In genomic region chr3:152298393-152299242, GRCh38 we compare ENCODE assay signal across 1 cellular context.
TF ChIP-seq lines count a peak whose summit lies in the region.

No MANE protein-coding gene starts in this region.

TF ChIP-seq in HepG2, 621 proteins besides CTCF, POLR2A, EP300 and RAD21 (continued from another document and continues in another):
- TF ChIP-seq BRF2 (CRISPR knock-in tag; IDR thresholded peaks at IDR 0.05), result no peak
- peak; percentile 23; the same call in 1 of the 2 replicates for TF ChIP-seq HDAC2 (CRISPR knock-in tag; IDR thresholded peaks at IDR 0.05)
- TF ChIP-seq SALL2 (CRISPR knock-in tag; IDR thresholded peaks at IDR 0.05), result no peak
- TF ChIP-seq ZMYM2 (CRISPR knock-in tag; IDR thresholded peaks at IDR 0.05), result no peak
- no peak for TF ChIP-seq SYNCRIP (IDR thresholded peaks at IDR 0.05; ENCODE audit: insufficient read depth, low read depth, low read length)
- no peak for TF ChIP-seq ZNF773 (CRISPR knock-in tag; IDR thresholded peaks at IDR 0.05; ENCODE audit: borderline replicate concordance)
- TF ChIP-seq ZBTB25 (CRISPR knock-in tag; IDR thresholded peaks at IDR 0.05), result 0 out of 2 replicates have a peak, but pooled peaks have one; percentile 47
- no peak for TF ChIP-seq ZNF441 (CRISPR knock-in tag; IDR thresholded peaks at IDR 0.05; ENCODE audit: borderline replicate concordance)
- TF ChIP-seq ZNF180 (CRISPR knock-in tag; IDR thresholded peaks at IDR 0.05; ENCODE audit: borderline replicate concordance, low read depth), result no peak
- peak; percentile 4; the same call in 1 of the 2 replicates for TF ChIP-seq SMC3 (IDR thresholded peaks at IDR 0.05; ENCODE audit: low read length)
- no peak for TF ChIP-seq ZNF589 (CRISPR knock-in tag; conservative IDR thresholded peaks at IDR 0.05)
- TF ChIP-seq DNMT1 (CRISPR knock-in tag; IDR thresholded peaks at IDR 0.05), result no peak
- TF ChIP-seq ZBTB42 (CRISPR knock-in tag; IDR thresholded peaks at IDR 0.05), result no peak
- TF ChIP-seq XBP1 (CRISPR knock-in tag; IDR thresholded peaks at IDR 0.05), result no peak
- peak; percentile 85 for TF ChIP-seq CEBPG (CRISPR knock-in tag; IDR thresholded peaks at IDR 0.05)
- TF ChIP-seq CBFB (CRISPR knock-in tag; IDR thresholded peaks at IDR 0.05), result no peak
- TF ChIP-seq TGIF2 (CRISPR knock-in tag; IDR thresholded peaks at IDR 0.05), result peak; percentile 56; the same call in 1 of the 2 replicates
- no peak for TF ChIP-seq KDM5B (CRISPR knock-in tag; IDR thresholded peaks at IDR 0.05; ENCODE audit: borderline replicate concordance)
- TF ChIP-seq BHLHE40 (IDR thresholded peaks at IDR 0.05; ENCODE audit: low read length), result peak; percentile 85
- no peak for TF ChIP-seq EEA1 (CRISPR knock-in tag; IDR thresholded peaks at IDR 0.05; ENCODE audit: borderline replicate concordance)
- 0 out of 2 replicates have a peak, but pooled peaks have one; percentile 22 for TF ChIP-seq GMEB1 (CRISPR knock-in tag; IDR thresholded peaks at IDR 0.05; ENCODE audit: borderline replicate concordance)
- 0 out of 2 replicates have a peak, but pooled peaks have one; percentile 0 for TF ChIP-seq ATF7 (IDR thresholded peaks at IDR 0.05)
- TF ChIP-seq ATF7 (CRISPR knock-in tag; IDR thresholded peaks at IDR 0.05), result no peak
- TF ChIP-seq E2F5 (CRISPR knock-in tag; conservative IDR thresholded peaks at IDR 0.05), result no peak
- no peak for TF ChIP-seq DDIT3 (CRISPR knock-in tag; IDR thresholded peaks at IDR 0.05)
- TF ChIP-seq ZNF777 (CRISPR knock-in tag; IDR thresholded peaks at IDR 0.05), result no peak
- TF ChIP-seq MEIS1 (CRISPR knock-in tag; IDR thresholded peaks at IDR 0.05; ENCODE audit: borderline replicate concordance), result no peak
- 0 out of 2 replicates have a peak, but pooled peaks have one; percentile 47 for TF ChIP-seq ZNF503 (CRISPR knock-in tag; IDR thresholded peaks at IDR 0.05)
- TF ChIP-seq TSC22D2 (CRISPR knock-in tag; IDR thresholded peaks at IDR 0.05; ENCODE audit: borderline replicate concordance), result no peak
- no peak for TF ChIP-seq ZNF142 (CRISPR knock-in tag; IDR thresholded peaks at IDR 0.05)
- no peak for TF ChIP-seq PHF5A (CRISPR knock-in tag; IDR thresholded peaks at IDR 0.05; ENCODE audit: low read depth, unreplicated experiment)
- TF ChIP-seq ZNF660 (CRISPR knock-in tag; IDR thresholded peaks at IDR 0.05; ENCODE audit: borderline replicate concordance, low read depth), result no peak
- TF ChIP-seq ZSCAN21 (CRISPR knock-in tag; IDR thresholded peaks at IDR 0.05; ENCODE audit: borderline replicate concordance), result no peak
- TF ChIP-seq KMT2A (CRISPR knock-in tag; IDR thresholded peaks at IDR 0.05), result peak; percentile 44; the same call in 1 of the 2 replicates
- no peak for TF ChIP-seq ZNF674 (CRISPR knock-in tag; IDR thresholded peaks at IDR 0.05; ENCODE audit: low read depth)
- no peak for TF ChIP-seq MTA3 (CRISPR knock-in tag; IDR thresholded peaks at IDR 0.05)
- TF ChIP-seq NFE2L1 (CRISPR knock-in tag; IDR thresholded peaks at IDR 0.05; ENCODE audit: borderline replicate concordance), result no peak
- TF ChIP-seq ZFP62 (CRISPR knock-in tag; IDR thresholded peaks at IDR 0.05), result no peak
- TF ChIP-seq CAMTA2 (CRISPR knock-in tag; IDR thresholded peaks at IDR 0.05; ENCODE audit: borderline replicate concordance), result no peak
- TF ChIP-seq MLLT10 (CRISPR knock-in tag; IDR thresholded peaks at IDR 0.05), result no peak
- TF ChIP-seq ELF1 (CRISPR knock-in tag; IDR thresholded peaks at IDR 0.05), result peak; percentile 48; the same call in 1 of the 2 replicates
- TF ChIP-seq ZNF7 (CRISPR knock-in tag; IDR thresholded peaks at IDR 0.05), result no peak
- no peak for TF ChIP-seq JDP2 (CRISPR knock-in tag; IDR thresholded peaks at IDR 0.05; ENCODE audit: borderline replicate concordance)
- TF ChIP-seq AKAP8 (CRISPR knock-in tag; IDR thresholded peaks at IDR 0.05), result no peak
